8 cellular contexts compared by ENCODE assay signal in genomic region chr11:120108154-120108784, GRCh38. TPM values are rescaled to one million over a fixed set of nuclear protein-coding genes. Genes with fewer than 3 reads are reported as not detected.
DNase-seq lines count a peak whose midpoint lies in the region; ATAC-seq and TF ChIP-seq lines count a peak whose summit lies in the region.

No MANE protein-coding gene starts in this region.

- DNase-seq in GM12865 (ENCODE audit: low read depth) (peak; percentile 59), HT1080 (ENCODE audit: low read depth) (peak; percentile 39), RKO (ENCODE audit: low spot score) (peak; percentile 31), foreskin fibroblast (peak; percentile 28 to 80), omental fat pad (ENCODE audit: low spot score) (peak; percentile 65), thoracic aorta (ENCODE audit: low spot score) (no peak)
- DNase-seq in activated T-helper 9 cell treated with anti-CD3 and anti-CD28 coated beads, Interleukin-2, amount 50 U/mL, for 16 hours (ENCODE audit: low read depth): peak; percentile 37

- TF ChIP-seq CTCF in GM12865 (IDR thresholded peaks at IDR 0.05; ENCODE audit: insufficient read depth, low read depth, low read length, missing control alignments): peak; percentile 99
- TF ChIP-seq CTCF in foreskin fibroblast (IDR thresholded peaks at IDR 0.05; ENCODE audit: low read depth, low read length): peak; percentile 100
- TF ChIP-seq CTCF in omental fat pad (IDR thresholded peaks at IDR 0.05): peak in 1 of 3 donors; percentile 93
- TF ChIP-seq CTCF in thoracic aorta (IDR thresholded peaks at IDR 0.05): peak; percentile 100

- H3K9me3 ChIP-seq in thoracic aorta: no peaks in the 10 kb centered on the region

- no peaks in the 10 kb centered on the region for H3K36me3 ChIP-seq in thoracic aorta

- no peaks in the 10 kb centered on the region for H3K4me1 ChIP-seq in thoracic aorta (ENCODE audit: control insufficient read depth in 1 of 2, low read depth in 2 of 2)

- ATAC-seq in omental fat pad (ENCODE audit: low FRiP score) (peak; percentile 75), thoracic aorta (ENCODE audit: insufficient number of reproducible peaks, low FRiP score, low read depth) (no peak), HG03457 (IDR thresholded peaks at IDR 0.05; ENCODE audit: unreplicated experiment) (no peak)

- H3K27ac ChIP-seq in thoracic aorta: no peak overlapping the region

- no peak overlapping the region for H3K4me3 ChIP-seq in GM12865 (ENCODE audit: low read depth, low read length)
- H3K4me3 ChIP-seq in foreskin fibroblast (ENCODE audit: low read depth in 1 of 2, low read length in 2 of 2): no peak overlapping the region
- no peak overlapping the region for H3K4me3 ChIP-seq in thoracic aorta

- H3K27me3 ChIP-seq in thoracic aorta (replicated peaks; ENCODE audit: insufficient read depth): no peaks in the 10 kb centered on the region

RNA-seq across cellular contexts. Expression of gene TRIM29, which starts 29.6 kb away (rescaled TPM):
- 0.07 TPM in 1 of 2 replicates, not detected in the other for total RNA-seq in HT1080 (2014; rRNA removed; shearing (Covaris generic))
- 0.07 and 1.00 TPM in 2 replicates for polyA plus RNA-seq in HT1080 (2015; cell fraction: cytosol; rRNA removed)
- polyA plus RNA-seq in HT1080 (2015; cell fraction: nucleus; rRNA removed): 0.22 TPM in 1 of 2 replicates, not detected in the other
- total RNA-seq in omental fat pad: 1 to 10 TPM; 1.3 to 5.7 (median 3.0) TPM
- total RNA-seq in thoracic aorta: 1 to 10 TPM in 1 of 2 donors, under 1 TPM in 1; 0.49 to 2.7 TPM
